8 cellular contexts compared by ENCODE assay signal in the genomic region with DNA sequence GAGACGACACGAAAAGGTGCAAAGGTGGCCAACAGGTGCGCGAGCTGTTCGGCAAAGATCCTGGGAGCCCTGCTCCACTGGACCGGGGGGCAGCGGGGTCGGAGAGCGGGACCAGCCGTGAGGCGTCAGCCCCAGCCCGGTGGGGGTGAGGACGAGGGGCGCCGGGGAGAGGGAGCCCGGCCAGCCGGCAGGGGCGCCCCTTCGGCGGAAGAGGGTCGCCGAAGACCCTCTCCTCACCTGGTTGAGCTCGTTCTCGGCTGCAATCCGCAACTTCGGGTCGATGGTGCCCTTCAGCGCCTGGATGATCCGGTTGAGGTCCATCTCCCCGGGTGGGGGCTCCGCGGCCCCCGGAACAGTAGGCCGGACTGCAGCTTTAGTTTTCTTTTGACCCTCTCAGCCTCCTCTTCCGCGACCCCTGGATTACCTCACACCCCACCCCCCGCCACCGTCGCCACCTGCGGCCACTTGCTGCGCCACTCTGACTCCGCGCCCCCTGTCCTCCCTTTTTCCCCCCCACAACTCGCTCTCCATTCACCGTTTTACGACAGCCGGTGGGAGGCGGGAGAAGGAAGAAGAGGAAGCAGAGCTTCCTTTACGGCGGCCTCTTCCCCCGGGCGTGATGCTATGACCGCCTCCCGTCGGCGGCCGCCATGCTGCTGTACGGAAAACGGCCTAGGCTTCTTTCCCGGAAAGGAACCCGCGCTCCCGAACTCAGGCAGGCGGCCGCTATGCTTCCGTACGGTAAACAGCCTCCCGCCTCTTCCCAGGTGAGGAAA. TPM values are rescaled to one million over a fixed set of nuclear protein-coding genes. Genes with fewer than 3 reads are reported as not detected.
A peak's percentile ranks its signal among the peaks of the same experiment; 100 is the strongest.
DNase-seq lines count a peak whose midpoint lies in the region; ATAC-seq, FAIRE-seq and TF ChIP-seq lines count a peak whose summit lies in the region.

IPO8 (minus strand) TSS at position 543 of the 776 bp plus-strand sequence; CDS start at position 321, 222 bp downstream.

- TF ChIP-seq CTCF in GM12872 (IDR thresholded peaks at IDR 0.05; ENCODE audit: insufficient read depth, low read depth, low read length) = peak; percentile 63
- no peak for TF ChIP-seq CTCF in SU-DHL-6 (IDR thresholded peaks at IDR 0.05; ENCODE audit: insufficient read depth, low read length, poor library complexity, severe bottlenecking)
- TF ChIP-seq CTCF in pancreas (IDR thresholded peaks at IDR 0.05) = peak in 2 of 4 donors; percentile 10 to 14
- no peak for TF ChIP-seq CTCF in tibial artery (IDR thresholded peaks at IDR 0.05)

- H3K4me3 Mint-ChIP-seq in activated naive CD8-positive, alpha-beta T cell treated with anti-CD3 and anti-CD28 coated beads, Interleukin-2, amount 10 ng/mL, durations not matched to agents 7 days and 5 days = peak within 1 kb of the TSS; percentile 97

- H3K27me3 Mint-ChIP-seq in activated naive CD8-positive, alpha-beta T cell treated with anti-CD3 and anti-CD28 coated beads, Interleukin-2, amount 10 ng/mL, durations not matched to agents 7 days and 5 days = no peaks in the 10 kb centered on the region

- no peak for FAIRE-seq in pancreas (lab: Jason Lieb, UNC)

- H3F3A ChIP-seq in SU-DHL-6 (ENCODE audit: insufficient read depth) = peaks cover 5% of the 10 kb centered on the region; the same call in 1 of the 2 replicates

- 1% methylated on average over 59 to 68 of the region's 68 CpGs for WGBS in pancreas, 2 donors

- H3K79me2 ChIP-seq in SU-DHL-6 (ENCODE audit: insufficient read depth, low read length) = peaks cover 48% of the 10 kb centered on the region

- H3K36me3 Mint-ChIP-seq in activated naive CD8-positive, alpha-beta T cell treated with anti-CD3 and anti-CD28 coated beads, Interleukin-2, amount 10 ng/mL, durations not matched to agents 7 days and 5 days = peaks cover 6% of the 10 kb centered on the region

- H3K4me1 ChIP-seq in pancreas = peaks cover 0 to 25% (median 9%) of the 10 kb centered on the region in 3 donors
- H3K4me1 ChIP-seq in tibial artery = peaks cover 0 to 36% (median 19%) of the 10 kb centered on the region in 4 donors

- intact Hi-C loops in head of caudate nucleus (cut with DNase I) (loop anchor here (2.0 kb wide), 1 partner anchor 59 kb away; the partner anchor contains the start of gene CAPRIN2), pancreas (cut with DNase I) (no loop called here), tibial artery (cut with DNase I; ENCODE audit: low total_unique reads) (loop anchor here (2.0 to 10.0 kb wide), 3 partner anchors 59 to 1313 kb away; partner anchors contain the start of genes CAPRIN2 and ERGIC2)

- H3K27ac Mint-ChIP-seq in activated naive CD8-positive, alpha-beta T cell treated with anti-CD3 and anti-CD28 coated beads, Interleukin-2, amount 10 ng/mL, durations not matched to agents 7 days and 5 days = peak within 1 kb of the TSS; percentile 94

- ATAC-seq in HG02678 (IDR thresholded peaks at IDR 0.05; ENCODE audit: unreplicated experiment) (peak; percentile 83), pancreas (peak; percentile 95 to 99 (median 98))
- peak; percentile 86 for ATAC-seq in activated naive CD8-positive, alpha-beta T cell treated with anti-CD3 and anti-CD28 coated beads, Interleukin-2, amount 10 ng/mL, durations not matched to agents 7 days and 5 days (ENCODE audit: low read depth)

- H3K27ac ChIP-seq in SU-DHL-6 (ENCODE audit: low read depth, low read length) (peak within 1 kb of the TSS; percentile 27; the same call in 1 of the 2 replicates), pancreas (peak within 1 kb of the TSS; percentile 76 to 89 (median 86)), tibial artery (peak within 1 kb of the TSS; percentile 82 to 85)

- H3K4me3 ChIP-seq in SU-DHL-6 (ENCODE audit: insufficient read depth, low read length, poor library complexity, severe bottlenecking) (peak within 1 kb of the TSS; percentile 93), pancreas (peak within 1 kb of the TSS; percentile 87 to 100 (median 92)), tibial artery (peak within 1 kb of the TSS; percentile 82 to 92)

- H3K4me1 Mint-ChIP-seq in activated naive CD8-positive, alpha-beta T cell treated with anti-CD3 and anti-CD28 coated beads, Interleukin-2, amount 10 ng/mL, durations not matched to agents 7 days and 5 days = peaks cover 27% of the 10 kb centered on the region

- no peaks in the 10 kb centered on the region for H4K20me1 ChIP-seq in SU-DHL-6 (ENCODE audit: low read depth, low read length)

- H3K9me3 ChIP-seq in SU-DHL-6 (ENCODE audit: insufficient read depth, low read length) = no peaks in the 10 kb centered on the region
- H3K9me3 ChIP-seq in pancreas = no peaks in the 10 kb centered on the region
- no peaks in the 10 kb centered on the region for H3K9me3 ChIP-seq in tibial artery

- H3K9me2 ChIP-seq in SU-DHL-6 (replicated peaks; ENCODE audit: insufficient read depth, low read length) = no peaks in the 10 kb centered on the region

- H3K27me3 ChIP-seq in SU-DHL-6 (ENCODE audit: low read length) (no peaks in the 10 kb centered on the region), pancreas (no peaks in the 10 kb centered on the region), tibial artery (no peaks in the 10 kb centered on the region)

- POLR2A ChIA-PET in activated naive CD8-positive, alpha-beta T cell treated with anti-CD3 and anti-CD28 coated beads, Interleukin-2, amount 10 ng/mL, durations not matched to agents 7 days and 5 days (lab: Charles Lee) = interaction anchor here (0.6 to 2.2 kb wide), 6 partner anchors 10 to 101 kb away, joined by 3 to 12 read pairs (median 6); partner anchors contain the start of gene CAPRIN2

- H2AFZ ChIP-seq in SU-DHL-6 (ENCODE audit: low read depth, low read length, severe bottlenecking) = peak within 1 kb of the TSS; percentile 76

- DNase-seq in NCI-H1105 treated with DMSO at 0.1 percent for 48 hours (lab: John Stamatoyannopoulos, UW) (peak; percentile 96), head of caudate nucleus (peak; percentile 84 to 97 (median 94)), pancreas (peak; percentile 91 to 95 (median 94)), tibial artery (peak; percentile 95 to 96)
- peak; percentile 78 for DNase-seq in activated naive CD8-positive, alpha-beta T cell treated with anti-CD3 and anti-CD28 coated beads, Interleukin-2, amount 10 ng/mL, durations not matched to agents 7 days and 5 days

- H3K4me2 ChIP-seq in SU-DHL-6 (ENCODE audit: low read depth, low read length, poor library complexity, severe bottlenecking) = peak within 1 kb of the TSS; percentile 89

- H3K36me3 ChIP-seq in SU-DHL-6 (ENCODE audit: low read length) (no peaks in the 10 kb centered on the region), pancreas (no peaks in the 10 kb centered on the region), tibial artery (no peaks in the 10 kb centered on the region)

- peak within 1 kb of the TSS; percentile 85 for H3K9ac ChIP-seq in SU-DHL-6 (ENCODE audit: low read length)

- H3K9me3 Mint-ChIP-seq in activated naive CD8-positive, alpha-beta T cell treated with anti-CD3 and anti-CD28 coated beads, Interleukin-2, amount 10 ng/mL, durations not matched to agents 7 days and 5 days = no peaks in the 10 kb centered on the region

RNA-seq across cellular contexts. Expression of gene IPO8, which starts in this region (rescaled TPM):
- total RNA-seq in activated naive CD8-positive, alpha-beta T cell treated with anti-CD3 and anti-CD28 coated beads, Interleukin-2, amount 10 ng/mL, durations not matched to agents 7 days and 5 days = 10 to 100 TPM; 49.5 to 50.7 TPM
- 10 to 100 TPM; 20.8 to 41.4 (median 27.3) TPM for total RNA-seq in pancreas
- 10 to 100 TPM in 1 of 2 donors, 1 to 10 TPM in 1; 6.1 to 11.0 TPM for polyA plus RNA-seq in pancreas

Comparison
In these comparisons a context has a peak if more than half of its experiments do, and no peak if none do; other contexts are left out.
1. Peak in every context shown above with its lines: DNase-seq, ATAC-seq, H3K4me3 ChIP-seq and H3K27ac ChIP-seq.
2. H3K27ac ChIP-seq: peak in every context shown above with its lines; median percentile 86 in pancreas; 84 in tibial artery; 27 in SU-DHL-6.
3. intact Hi-C loops: an anchor here in head of caudate nucleus (2.0 kb wide) and tibial artery (2.0 to 10.0 kb wide); none called in pancreas.